In the genomic region with DNA sequence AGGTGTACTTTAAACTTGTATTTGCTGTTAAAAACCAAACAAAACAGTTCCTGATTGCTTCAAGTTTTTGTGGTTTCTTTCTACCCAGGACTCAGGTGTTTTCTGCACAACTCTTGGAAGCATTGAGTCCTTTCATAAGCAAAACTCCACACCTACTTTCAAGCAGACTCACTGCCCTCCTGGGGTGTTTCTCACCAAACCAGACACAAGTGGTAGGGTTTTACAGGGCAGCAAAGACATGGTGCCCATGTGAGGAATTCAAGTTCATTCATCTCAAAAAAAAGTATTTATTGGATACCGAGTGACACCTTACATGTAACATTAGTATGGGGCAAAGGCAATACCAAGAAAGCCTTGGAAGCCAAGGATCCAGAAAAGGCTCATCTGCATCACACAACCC, we compare ENCODE assay signal across 9 cellular contexts.
"Had no signal": no experiment of that assay in that cellular context is flagged by ENCODE, and none has a peak within 500 bp of the region (broad histone marks: within the 10 kb centered on the region; RNA-seq: fewer than 3 reads in every experiment).

No MANE protein-coding gene starts in this region.

- H3K4me1 ChIP-seq: HAP-1 had no signal

- H3K9me3 ChIP-seq: HAP-1 had no signal

- H3K36me3 Mint-ChIP-seq: IgD-negative memory B cell had no signal

- H3K27ac ChIP-seq: GM23248, HL-60 had no signal

- H3K4me3 ChIP-seq: GM23248, HAP-1 had no signal

- ATAC-seq: HCT116, HepG2 had no signal

- H3K4me3 Mint-ChIP-seq: HFFc6, IgD-negative memory B cell had no signal

- H3K27ac Mint-ChIP-seq: HFFc6, IgD-negative memory B cell had no signal

- H3K36me3 ChIP-seq: HAP-1 had no signal

- DNase-seq: GM23248, GOT3, H7, HFFc6 had no signal

- H3K9me3 Mint-ChIP-seq: HFFc6, IgD-negative memory B cell had no signal

- H3K4me1 Mint-ChIP-seq: IgD-negative memory B cell had no signal
